Comparison of ENCODE assay signal across 14 cellular contexts in the genomic region with DNA sequence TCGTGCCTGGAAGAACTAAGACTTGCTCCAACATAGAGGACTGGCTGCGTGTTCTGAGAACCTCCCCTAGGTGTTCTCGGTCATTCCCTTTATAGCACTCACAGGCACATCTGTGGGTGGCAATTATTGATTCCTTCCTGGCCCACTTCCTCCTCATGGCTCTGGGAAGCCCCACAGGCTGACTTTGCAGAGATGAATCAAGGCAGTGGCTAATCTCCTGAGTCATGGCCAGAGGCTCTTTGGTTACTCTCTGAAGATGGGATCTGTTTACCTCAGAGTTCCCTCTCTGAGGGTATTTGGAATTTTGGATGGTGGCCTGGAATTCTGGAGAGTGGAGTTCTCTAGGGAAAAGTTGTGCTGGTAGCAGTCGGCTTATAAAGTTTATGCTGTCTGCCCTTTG.
DNase-seq lines count a peak whose midpoint lies in the region; ATAC-seq, FAIRE-seq and TF ChIP-seq lines count a peak whose summit lies in the region.
"Had no signal": no experiment of that assay in that cellular context is flagged by ENCODE, and none has a peak within 500 bp of the region (broad histone marks: within the 10 kb centered on the region; RNA-seq: fewer than 3 reads in every experiment).

No MANE protein-coding gene starts in this region.

- no peak overlapping the region for H2BK12ac ChIP-seq in H1 (ENCODE audit: low read depth, low read length)

- peak overlapping the region; percentile 53 for H3K4me2 ChIP-seq in IMR-90 (ENCODE audit: low read depth, low read length)
- H3K4me2 ChIP-seq in H1 (ENCODE audit: insufficient read depth in 1 of 2, low read depth in 2 of 2, low read length in 2 of 2), result no peak overlapping the region
- H3K4me2 ChIP-seq in osteoblast (ENCODE audit: insufficient read depth, low read length), result peak overlapping the region; percentile 52

- no peaks in the 10 kb centered on the region for H3K36me3 Mint-ChIP-seq in activated naive CD8-positive, alpha-beta T cell treated with anti-CD3 and anti-CD28 coated beads, Interleukin-2, amount 50 U/mL, for 24 hours (ENCODE audit: low read depth)
- H3K36me3 Mint-ChIP-seq: activated naive CD8-positive, alpha-beta T cell treated with anti-CD3 and anti-CD28 coated beads, Interleukin-2, amount 10 ng/mL, durations not matched to agents 7 days and 5 days had no signal

- TF ChIP-seq POLR2A in IMR-90 (IDR thresholded peaks at IDR 0.05; ENCODE audit: low read depth, low read length) (no peak), H1 (IDR thresholded peaks at IDR 0.05; ENCODE audit: control extremely low read depth in 1 of 2, low read depth in 2 of 2, low read length in 2 of 2) (no peak)

- no peaks in the 10 kb centered on the region; the same call in 1 of the 2 replicates for H4K20me1 ChIP-seq in IMR-90 (ENCODE audit: insufficient read depth, low read length)
- H4K20me1 ChIP-seq in H1 (replicated peaks in 1 of 2; ENCODE audit: control insufficient read depth in 1 of 2, insufficient read depth in 2 of 2, low read length in 2 of 2), result no peaks in the 10 kb centered on the region
- no peaks in the 10 kb centered on the region for H4K20me1 ChIP-seq in osteoblast (ENCODE audit: insufficient read depth, low read length)

- H4K8ac ChIP-seq in IMR-90 (ENCODE audit: low read depth in 2 of 2, low read length in 2 of 2) (peak overlapping the region; percentile 35 to 65; a peak in 2 of 4 replicates), H1 (ENCODE audit: extremely low read depth, insufficient read depth, low read length) (no peak overlapping the region)

- intact Hi-C loops in IMR-90 (cut with micrococcal nuclease), result loop anchor here (5.0 kb wide), 1 partner anchor 107 kb away; a partner anchor contains a TSS
- intact Hi-C loops in upper lobe of right lung (cut with DNase I), result no loop called here

- peak; percentile 82 for DNase-seq in EL
- DNase-seq in IMR-90, result peak; percentile 97
- no peak for DNase-seq in H1 (ENCODE audit: low read depth in 1 of 2, low spot score in 2 of 2)
- peak; percentile 80 for DNase-seq in osteoblast (ENCODE audit: insufficient read length, low spot score, missing footprints)
- DNase-seq in stimulated activated naive CD8-positive, alpha-beta T cell treated with anti-CD3 and anti-CD28 coated beads, Interleukin-15, Interleukin-2, amounts not matched to agents 100 U/mL and 50 U/mL, for 24 hours, result no peak
- no peak for DNase-seq in upper lobe of right lung
- DNase-seq in central memory CD4-positive, alpha-beta T cell, result no peak
- no peak for DNase-seq in activated naive CD8-positive, alpha-beta T cell treated with anti-CD3 and anti-CD28 coated beads, Interleukin-2, amount 50 U/mL, for 24 hours
- DNase-seq: activated CD4-positive, CD25-positive, alpha-beta regulatory T cell; activated naive CD8-positive, alpha-beta T cell treated with anti-CD3 and anti-CD28 coated beads, Interleukin-2, amount 10 ng/mL, durations not matched to agents 7 days and 5 days; naive thymus-derived CD4-positive, alpha-beta T cell; NCI-H1092; stimulated activated CD4-positive, alpha-beta T cell treated with anti-CD3 and anti-CD28 coated beads, Interleukin-4, amount 100 ng/mL, for 1 hour; upper lobe of left lung had no signal

- TF ChIP-seq RAD21 in IMR-90 (IDR thresholded peaks at IDR 0.05; ENCODE audit: low read length) (no peak; the same call in 1 of the 2 replicates), H1 (IDR thresholded peaks at IDR 0.05 in 1 of 2, conservative IDR thresholded peaks at IDR 0.05 in 1 of 2; ENCODE audit: low read depth in 2 of 2, low read length in 2 of 2) (no peak)

- in situ Hi-C loops in IMR-90 (cut with MboI; ENCODE audit: low sequenced_read_pairs), result no loop called here

- H3K14ac ChIP-seq in IMR-90 (replicated peaks; ENCODE audit: low read depth, low read length) (0 out of 2 replicates have a peak overlapping the region, but pooled peaks have one; percentile 8), H1 (ENCODE audit: insufficient read length) (no peak overlapping the region)

- H4K91ac ChIP-seq in IMR-90 (ENCODE audit: insufficient read depth, low read depth, low read length) (peak overlapping the region; percentile 82), H1 (replicated peaks; ENCODE audit: insufficient read length, low read length) (no peak overlapping the region)

- peaks cover 4% of the 10 kb centered on the region for H3K4me1 Mint-ChIP-seq in activated naive CD8-positive, alpha-beta T cell treated with anti-CD3 and anti-CD28 coated beads, Interleukin-2, amount 50 U/mL, for 24 hours

- TF ChIP-seq CTCF in IMR-90 (conservative IDR thresholded peaks at IDR 0.05; ENCODE audit: low read depth, low read length) (no peak), H1 (IDR thresholded peaks at IDR 0.05; ENCODE audit: control extremely low read depth in 1 of 3, insufficient read depth in 1 of 3, low read depth in 1 of 3, low read length in 3 of 3) (no peak), osteoblast (IDR thresholded peaks at IDR 0.05; ENCODE audit: extremely low read depth, low read depth, low read length) (no peak), upper lobe of right lung (IDR thresholded peaks at IDR 0.05) (no peak)

- no peak overlapping the region for H2AK9ac ChIP-seq in IMR-90 (replicated peaks; ENCODE audit: low read depth, low read length, poor library complexity)

- no peak overlapping the region for H3K27ac Mint-ChIP-seq in activated naive CD8-positive, alpha-beta T cell treated with anti-CD3 and anti-CD28 coated beads, Interleukin-2, amount 50 U/mL, for 24 hours
- H3K27ac Mint-ChIP-seq: activated naive CD8-positive, alpha-beta T cell treated with anti-CD3 and anti-CD28 coated beads, Interleukin-2, amount 10 ng/mL, durations not matched to agents 7 days and 5 days had no signal

- H2BK5ac ChIP-seq in IMR-90 (ENCODE audit: low read depth, low read length, poor library complexity, severe bottlenecking) (peak overlapping the region; percentile 53), H1 (ENCODE audit: low read depth, low read length) (no peak overlapping the region)

- peak overlapping the region; percentile 24; the same call in 1 of the 2 replicates for H3K9ac ChIP-seq in IMR-90 (ENCODE audit: low read depth, low read length)
- H3K9ac ChIP-seq in H1 (replicated peaks in 1 of 4; ENCODE audit: extremely low read depth in 1 of 4, low read depth in 3 of 4, low read length in 3 of 4), result no peak overlapping the region

- 31% methylated on average over 2 of the region's 4 CpGs; no CpG with 5 or more reads in 1 of the 2 experiments for WGBS in IMR-90 (ENCODE audit: extremely low coverage in 2 of 2, insufficient read length in 1 of 2), 2 experiments
- WGBS in H1 (ENCODE audit: extremely low coverage in 1 of 2, insufficient coverage in 1 of 2, insufficient read length in 1 of 2, insufficient replicate concordance in 2 of 2, low coverage in 1 of 2, low lambda C conversion rate in 2 of 2, missing lambda C conversion rate in 1 of 2), 2 experiments, result 95% methylated on average over 4 of the region's 4 CpGs; no CpG with 5 or more reads in 1 of the 2 experiments

- H3K9me3 ChIP-seq in IMR-90 (ENCODE audit: control insufficient read depth, insufficient read depth, low read length) (no peaks in the 10 kb centered on the region), H1 (ENCODE audit: insufficient read depth in 2 of 2, low read depth in 1 of 2, low read length in 1 of 2) (no peaks in the 10 kb centered on the region), osteoblast (ENCODE audit: low read depth, low read length) (no peaks in the 10 kb centered on the region), upper lobe of right lung (no peaks in the 10 kb centered on the region)
- H3K9me3 ChIP-seq: upper lobe of left lung had no signal

- no peak overlapping the region for H3K4me3 Mint-ChIP-seq in activated naive CD8-positive, alpha-beta T cell treated with anti-CD3 and anti-CD28 coated beads, Interleukin-2, amount 50 U/mL, for 24 hours
- H3K4me3 Mint-ChIP-seq: activated naive CD8-positive, alpha-beta T cell treated with anti-CD3 and anti-CD28 coated beads, Interleukin-2, amount 10 ng/mL, durations not matched to agents 7 days and 5 days had no signal

- no peaks in the 10 kb centered on the region for H3K23me2 ChIP-seq in H1 (ENCODE audit: low read depth, low read length)

- ATAC-seq in IMR-90 (ENCODE audit: low read depth) (peak; percentile 94), upper lobe of right lung (no peak)
- no peak for ATAC-seq in stimulated activated naive CD8-positive, alpha-beta T cell treated with anti-CD3 and anti-CD28 coated beads, Interleukin-15, Interleukin-2, amounts not matched to agents 100 U/mL and 50 U/mL, for 24 hours
- ATAC-seq in activated naive CD8-positive, alpha-beta T cell treated with anti-CD3 and anti-CD28 coated beads, Interleukin-2, amount 50 U/mL, for 24 hours, result no peak
- ATAC-seq: naive thymus-derived CD4-positive, alpha-beta T cell had no signal

- H3K27me3 ChIP-seq in IMR-90 (ENCODE audit: control insufficient read depth, insufficient read depth, low read length) (no peaks in the 10 kb centered on the region), H1 (replicated peaks in 1 of 4; ENCODE audit: control insufficient read depth in 3 of 4, extremely low read depth in 1 of 4, insufficient read depth in 3 of 4, low read length in 3 of 4) (no peaks in the 10 kb centered on the region), osteoblast (ENCODE audit: insufficient read depth, low read length) (no peaks in the 10 kb centered on the region), upper lobe of right lung (no peaks in the 10 kb centered on the region)
- H3K27me3 ChIP-seq: upper lobe of left lung had no signal

- H3K56ac ChIP-seq in IMR-90 (ENCODE audit: extremely low read depth, insufficient read depth, low read length) (peak overlapping the region; percentile 85; the same call in 1 of the 2 replicates), H1 (replicated peaks; ENCODE audit: insufficient read length, low read depth, low read length) (no peak overlapping the region)

- peaks cover 15% of the 10 kb centered on the region for H3K27me3 Mint-ChIP-seq in activated naive CD8-positive, alpha-beta T cell treated with anti-CD3 and anti-CD28 coated beads, Interleukin-2, amount 50 U/mL, for 24 hours

- peak overlapping the region; percentile 93; the same call in 1 of the 2 replicates for H3K23ac ChIP-seq in IMR-90 (ENCODE audit: low read depth, low read length)
- no peak overlapping the region for H3K23ac ChIP-seq in H1 (ENCODE audit: insufficient read length)

- no peaks in the 10 kb centered on the region for H3K9me1 ChIP-seq in IMR-90 (ENCODE audit: insufficient read depth, low read length)

- peak overlapping the region; percentile 84 for H3K4ac ChIP-seq in IMR-90 (ENCODE audit: low read depth, low read length)
- H3K4ac ChIP-seq in H1 (replicated peaks; ENCODE audit: insufficient read length, low read depth, low read length), result no peak overlapping the region

- H2AK5ac ChIP-seq in IMR-90 (ENCODE audit: low read depth, low read length), result no peak overlapping the region
- no peak overlapping the region for H2AK5ac ChIP-seq in H1 (ENCODE audit: low read depth, low read length)

- H3K4me3 ChIP-seq in IMR-90 (ENCODE audit: insufficient read depth, low read depth, low read length), result no peak overlapping the region
- no peak overlapping the region for H3K4me3 ChIP-seq in H1 (ENCODE audit: extremely low read depth in 1 of 4, insufficient read depth in 2 of 4, low read depth in 3 of 4, low read length in 4 of 4)
- H3K4me3 ChIP-seq in osteoblast (ENCODE audit: insufficient read depth, low read length), result no peak overlapping the region
- H3K4me3 ChIP-seq in upper lobe of right lung, result no peak overlapping the region
- H3K4me3 ChIP-seq: upper lobe of left lung had no signal

- H4K5ac ChIP-seq in IMR-90 (ENCODE audit: low read depth, low read length), result peak overlapping the region; percentile 5; the same call in 1 of the 2 replicates
- H4K5ac ChIP-seq in H1 (ENCODE audit: insufficient read length, low read depth, low read length), result no peak overlapping the region

- H3K18ac ChIP-seq in IMR-90 (ENCODE audit: low read depth, low read length) (peak overlapping the region; percentile 44), H1 (ENCODE audit: extremely low read depth, low read length) (no peak overlapping the region)

- H3K36me3 ChIP-seq in IMR-90 (ENCODE audit: control insufficient read depth, insufficient read depth, low read length) (no peaks in the 10 kb centered on the region), H1 (ENCODE audit: control insufficient read depth in 2 of 4, insufficient read depth in 4 of 4, low read length in 3 of 4) (no peaks in the 10 kb centered on the region), osteoblast (ENCODE audit: insufficient read depth, low read length) (no peaks in the 10 kb centered on the region), upper lobe of right lung (no peaks in the 10 kb centered on the region)
- H3K36me3 ChIP-seq: upper lobe of left lung had no signal

- FAIRE-seq in H1 (lab: Jason Lieb, UNC), result no peak

- H3K27ac ChIP-seq in IMR-90 (ENCODE audit: insufficient read depth, low read length), result peak overlapping the region; percentile 94; the same call in 1 of the 2 replicates
- no peak overlapping the region for H3K27ac ChIP-seq in H1 (ENCODE audit: low read depth, low read length)
- H3K27ac ChIP-seq in osteoblast (ENCODE audit: low read depth, low read length), result peak overlapping the region; percentile 65
- H3K27ac ChIP-seq in upper lobe of right lung, result no peak overlapping the region
- H3K27ac ChIP-seq: upper lobe of left lung had no signal

- H2BK20ac ChIP-seq in IMR-90 (ENCODE audit: low read depth, low read length), result peak overlapping the region; percentile 82
- no peak overlapping the region for H2BK20ac ChIP-seq in H1 (ENCODE audit: low read length)

- no peak overlapping the region; the same call in 2 of the 3 replicates for H2BK15ac ChIP-seq in IMR-90 (ENCODE audit: low read depth, low read length)
- no peak overlapping the region for H2BK15ac ChIP-seq in H1 (ENCODE audit: low read length)

- H3K79me1 ChIP-seq in IMR-90 (ENCODE audit: low read depth in 1 of 2, low read length in 2 of 2) (no peaks in the 10 kb centered on the region), H1 (ENCODE audit: low read depth, low read length) (no peaks in the 10 kb centered on the region)

- H2AFZ ChIP-seq in IMR-90 (replicated peaks; ENCODE audit: low read length, poor library complexity) (no peak overlapping the region), H1 (ENCODE audit: low read length) (peak overlapping the region; percentile 73; the same call in 1 of the 2 replicates), osteoblast (ENCODE audit: low read length) (no peak overlapping the region)

- H3K79me2 ChIP-seq in H1 (ENCODE audit: control insufficient read depth in 1 of 2, insufficient read depth in 2 of 2, low read length in 2 of 2) (no peaks in the 10 kb centered on the region), osteoblast (ENCODE audit: insufficient read depth, low read length) (no peaks in the 10 kb centered on the region)

- dilution Hi-C loops in IMR-90 (cut with HindIII; ENCODE audit: low sequenced_read_pairs, unreplicated experiment), result no loop called here

- CTCF ChIA-PET in IMR-90 (lab: Yijun Ruan, JAX) (interaction anchor here (0.7 to 1.6 kb wide), 3 partner anchors 9 to 103 kb away, joined by 3 to 8 read pairs (median 6); no protein-coding TSS in a partner anchor), H1 (lab: Charles Lee; ENCODE audit: partially characterized antibody) (interaction anchor here (0.6 kb wide), 1 partner anchor 110 kb away, joined by 3 read pairs; no protein-coding TSS in a partner anchor)

- BruUV-seq in IMR-90 (replicated peaks; lab: Mats Ljungman, UMichigan), result no TSS peak

- H3K4me1 ChIP-seq in IMR-90 (ENCODE audit: control insufficient read depth, insufficient read depth, low read length) (peaks cover 5% of the 10 kb centered on the region), H1 (replicated peaks in 1 of 4; ENCODE audit: control insufficient read depth in 3 of 4, insufficient read depth in 4 of 4, low read length in 3 of 4) (no peaks in the 10 kb centered on the region; a peak in 2 of 7 replicates), osteoblast (ENCODE audit: insufficient read depth, low read length) (peaks cover 11% of the 10 kb centered on the region), upper lobe of right lung (no peaks in the 10 kb centered on the region)

- H2BK120ac ChIP-seq in IMR-90 (ENCODE audit: low read depth, low read length) (peak overlapping the region; percentile 89), H1 (replicated peaks; ENCODE audit: low read depth, low read length) (no peak overlapping the region)

- TF ChIP-seq EP300 in H1 (IDR thresholded peaks at IDR 0.05; ENCODE audit: borderline replicate concordance in 1 of 2, low read depth in 2 of 2, low read length in 2 of 2), result no peak

- POLR2A ChIA-PET in IMR-90 (lab: Charles Lee; ENCODE audit: unreplicated experiment) (no interaction called here), H1 (lab: Charles Lee; ENCODE audit: partially characterized antibody) (no interaction called here)

- H3K9me3 Mint-ChIP-seq in activated naive CD8-positive, alpha-beta T cell treated with anti-CD3 and anti-CD28 coated beads, Interleukin-2, amount 50 U/mL, for 24 hours, result no peaks in the 10 kb centered on the region

Comparison
In these comparisons a context has a peak if more than half of its experiments do, and no peak if none do; other contexts are left out.
1. DNase-seq: peak in EL (single experiment), IMR-90 (single experiment) and osteoblast (single experiment); none in H1 (0 of 2), stimulated activated naive CD8-positive, alpha-beta T cell treated with anti-CD3 and anti-CD28 coated beads, Interleukin-15, Interleukin-2, amounts not matched to agents 100 U/mL and 50 U/mL, for 24 hours (single experiment), upper lobe of right lung (single experiment), central memory CD4-positive, alpha-beta T cell (single experiment) and activated naive CD8-positive, alpha-beta T cell treated with anti-CD3 and anti-CD28 coated beads, Interleukin-2, amount 50 U/mL, for 24 hours (single experiment).
2. H3K27ac ChIP-seq: peak in IMR-90 (single experiment) and osteoblast (single experiment); none in H1 (single experiment) and upper lobe of right lung (single experiment).
3. H3K4me2 ChIP-seq: peak in IMR-90 (single experiment) and osteoblast (single experiment); none in H1 (0 of 2).